In genomic region chrX:13048265-13048664, GRCh38 we compare ENCODE assay signal across 1 cellular context.
TF ChIP-seq lines count a peak whose summit lies in the region.

No MANE protein-coding gene starts in this region.

TF ChIP-seq in GM12878, 131 proteins besides CTCF, POLR2A, EP300 and RAD21:
- no peak for TF ChIP-seq PAX8 (IDR thresholded peaks at IDR 0.05)
- no peak for TF ChIP-seq ZNF217 (IDR thresholded peaks at IDR 0.05)
- TF ChIP-seq ZBTB40 (IDR thresholded peaks at IDR 0.05; ENCODE audit: borderline replicate concordance) = no peak
- no peak for TF ChIP-seq CEBPZ (IDR thresholded peaks at IDR 0.05; ENCODE audit: low read depth, low read length)
- no peak for TF ChIP-seq JUND (IDR thresholded peaks at IDR 0.05; ENCODE audit: low read depth, low read length)
- TF ChIP-seq DPF2 (IDR thresholded peaks at IDR 0.05) = no peak
- no peak for TF ChIP-seq BRCA1 (IDR thresholded peaks at IDR 0.05; ENCODE audit: low read depth, low read length)
- TF ChIP-seq FOXK2 (IDR thresholded peaks at IDR 0.05) = no peak
TF ChIP-seq in GM12878: peak in this region for 0.
